In genomic region chr18:8952174-8952573, GRCh38 we compare ENCODE assay signal across 1 cellular context.
TF ChIP-seq lines count a peak whose summit lies in the region.

No MANE protein-coding gene starts in this region.

TF ChIP-seq in GM23338, 12 proteins besides CTCF, POLR2A, EP300 and RAD21 (continued from another document):
- TF ChIP-seq, protein P1, sequence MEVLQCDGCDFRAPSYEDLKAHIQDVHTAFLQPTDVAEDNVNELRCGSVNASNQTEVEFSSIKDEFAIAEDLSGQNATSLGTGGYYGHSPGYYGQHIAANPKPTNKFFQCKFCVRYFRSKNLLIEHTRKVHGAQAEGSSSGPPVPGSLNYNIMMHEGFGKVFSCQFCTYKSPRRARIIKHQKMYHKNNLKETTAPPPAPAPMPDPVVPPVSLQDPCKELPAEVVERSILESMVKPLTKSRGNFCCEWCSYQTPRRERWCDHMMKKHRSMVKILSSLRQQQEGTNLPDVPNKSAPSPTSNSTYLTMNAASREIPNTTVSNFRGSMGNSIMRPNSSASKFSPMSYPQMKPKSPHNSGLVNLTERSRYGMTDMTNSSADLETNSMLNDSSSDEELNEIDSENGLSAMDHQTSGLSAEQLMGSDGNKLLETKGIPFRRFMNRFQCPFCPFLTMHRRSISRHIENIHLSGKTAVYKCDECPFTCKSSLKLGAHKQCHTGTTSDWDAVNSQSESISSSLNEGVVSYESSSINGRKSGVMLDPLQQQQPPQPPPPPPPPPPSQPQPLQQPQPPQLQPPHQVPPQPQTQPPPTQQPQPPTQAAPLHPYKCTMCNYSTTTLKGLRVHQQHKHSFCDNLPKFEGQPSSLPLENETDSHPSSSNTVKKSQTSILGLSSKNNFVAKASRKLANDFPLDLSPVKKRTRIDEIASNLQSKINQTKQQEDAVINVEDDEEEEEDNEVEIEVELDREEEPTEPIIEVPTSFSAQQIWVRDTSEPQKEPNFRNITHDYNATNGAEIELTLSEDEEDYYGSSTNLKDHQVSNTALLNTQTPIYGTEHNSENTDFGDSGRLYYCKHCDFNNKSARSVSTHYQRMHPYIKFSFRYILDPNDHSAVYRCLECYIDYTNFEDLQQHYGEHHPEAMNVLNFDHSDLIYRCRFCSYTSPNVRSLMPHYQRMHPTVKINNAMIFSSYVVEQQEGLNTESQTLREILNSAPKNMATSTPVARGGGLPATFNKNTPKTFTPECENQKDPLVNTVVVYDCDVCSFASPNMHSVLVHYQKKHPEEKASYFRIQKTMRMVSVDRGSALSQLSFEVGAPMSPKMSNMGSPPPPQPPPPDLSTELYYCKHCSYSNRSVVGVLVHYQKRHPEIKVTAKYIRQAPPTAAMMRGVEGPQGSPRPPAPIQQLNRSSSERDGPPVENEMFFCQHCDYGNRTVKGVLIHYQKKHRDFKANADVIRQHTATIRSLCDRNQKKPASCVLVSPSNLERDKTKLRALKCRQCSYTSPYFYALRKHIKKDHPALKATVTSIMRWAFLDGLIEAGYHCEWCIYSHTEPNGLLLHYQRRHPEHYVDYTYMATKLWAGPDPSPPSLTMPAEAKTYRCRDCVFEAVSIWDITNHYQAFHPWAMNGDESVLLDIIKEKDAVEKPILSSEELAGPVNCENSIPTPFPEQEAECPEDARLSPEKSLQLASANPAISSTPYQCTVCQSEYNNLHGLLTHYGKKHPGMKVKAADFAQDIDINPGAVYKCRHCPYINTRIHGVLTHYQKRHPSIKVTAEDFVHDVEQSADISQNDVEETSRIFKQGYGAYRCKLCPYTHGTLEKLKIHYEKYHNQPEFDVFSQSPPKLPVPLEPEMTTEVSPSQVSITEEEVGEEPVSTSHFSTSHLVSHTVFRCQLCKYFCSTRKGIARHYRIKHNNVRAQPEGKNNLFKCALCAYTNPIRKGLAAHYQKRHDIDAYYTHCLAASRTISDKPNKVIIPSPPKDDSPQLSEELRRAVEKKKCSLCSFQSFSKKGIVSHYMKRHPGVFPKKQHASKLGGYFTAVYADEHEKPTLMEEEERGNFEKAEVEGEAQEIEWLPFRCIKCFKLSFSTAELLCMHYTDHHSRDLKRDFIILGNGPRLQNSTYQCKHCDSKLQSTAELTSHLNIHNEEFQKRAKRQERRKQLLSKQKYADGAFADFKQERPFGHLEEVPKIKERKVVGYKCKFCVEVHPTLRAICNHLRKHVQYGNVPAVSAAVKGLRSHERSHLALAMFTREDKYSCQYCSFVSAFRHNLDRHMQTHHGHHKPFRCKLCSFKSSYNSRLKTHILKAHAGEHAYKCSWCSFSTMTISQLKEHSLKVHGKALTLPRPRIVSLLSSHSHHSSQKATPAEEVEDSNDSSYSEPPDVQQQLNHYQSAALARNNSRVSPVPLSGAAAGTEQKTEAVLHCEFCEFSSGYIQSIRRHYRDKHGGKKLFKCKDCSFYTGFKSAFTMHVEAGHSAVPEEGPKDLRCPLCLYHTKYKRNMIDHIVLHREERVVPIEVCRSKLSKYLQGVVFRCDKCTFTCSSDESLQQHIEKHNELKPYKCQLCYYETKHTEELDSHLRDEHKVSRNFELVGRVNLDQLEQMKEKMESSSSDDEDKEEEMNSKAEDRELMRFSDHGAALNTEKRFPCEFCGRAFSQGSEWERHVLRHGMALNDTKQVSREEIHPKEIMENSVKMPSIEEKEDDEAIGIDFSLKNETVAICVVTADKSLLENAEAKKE (CRISPR knock-in tag; IDR thresholded peaks at IDR 0.05): no peak
- TF ChIP-seq EZH2 (IDR thresholded peaks at IDR 0.05; ENCODE audit: low read depth, unreplicated experiment) (no peak), STAT1 (IDR thresholded peaks at IDR 0.05; ENCODE audit: unreplicated experiment) (no peak), JUNB (IDR thresholded peaks at IDR 0.05; ENCODE audit: unreplicated experiment) (no peak)
